Comparison of ENCODE assay signal across 23 cellular contexts in the genomic region with DNA sequence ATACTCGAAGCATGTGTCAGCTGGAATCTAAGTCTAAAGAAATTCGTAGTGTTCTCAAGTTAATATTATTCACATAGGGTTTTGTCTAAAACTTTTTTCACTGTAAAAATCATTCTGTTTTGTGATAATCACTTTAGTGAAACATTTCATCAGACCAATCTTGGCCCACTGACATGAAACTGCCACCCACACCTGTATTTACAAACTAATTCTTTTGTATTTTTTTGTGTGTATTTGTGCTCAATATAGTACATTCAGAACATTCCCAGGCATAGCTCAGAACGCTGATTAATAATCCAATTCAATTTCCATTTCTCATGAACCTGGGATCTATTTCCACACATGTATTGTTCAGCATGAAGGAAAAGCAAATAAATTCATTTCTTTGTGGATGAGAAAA.
"Had no signal": no experiment of that assay in that cellular context is flagged by ENCODE, and none has a peak within 500 bp of the region (broad histone marks: within the 10 kb centered on the region; RNA-seq: fewer than 3 reads in every experiment).

No MANE protein-coding gene starts in this region.

- H3K4me1 ChIP-seq: SJCRH30 had no signal

- H3K27me3 ChIP-seq: SJCRH30 had no signal

- ATAC-seq: HepG2, K562, Panc1, PC-3, SK-N-SH treated with all-trans-retinoic acid at 6 μM for 48 hours had no signal

- H3K9me3 ChIP-seq: SJCRH30 had no signal

- H3K4me2 ChIP-seq: KMS-11 had no signal

- DNase-seq: Kasumi-1, MM.1S, NCI-H1092 treated with DMSO at 0.1 percent for 48 hours, NCI-H1436, NCI-H187, NCI-H2029, NCI-H2081 treated with DMSO at 0.1 percent for 48 hours, NCI-H2171, NCI-H226, NCI-H446, NCI-H510A, NCI-H524 treated with DMSO at 0.1 percent for 48 hours, NCI-H69, NCI-H774, PC-3, SHP77 treated with DMSO at 0.1 percent for 48 hours, SJCRH30 had no signal

- H3K4me3 ChIP-seq: K562, SJCRH30 had no signal

- H3K27ac ChIP-seq: KMS-11, RWPE1, SJCRH30 had no signal

- H3K9ac ChIP-seq: KMS-11 had no signal

- H3K36me3 ChIP-seq: SJCRH30 had no signal
